ENCODE assay signal across 8 cellular contexts in genomic region chr1:101026394-101026788, GRCh38. TPM values are rescaled to one million over a fixed set of nuclear protein-coding genes. Genes with fewer than 3 reads are reported as not detected.
DNase-seq lines count a peak whose midpoint lies in the region; ATAC-seq and TF ChIP-seq lines count a peak whose summit lies in the region.

No MANE protein-coding gene starts in this region.

- peaks cover 59% of the 10 kb centered on the region for H3K4me1 Mint-ChIP-seq in activated CD4-positive, alpha-beta T cell treated with anti-CD3 and anti-CD28 coated beads for 36 hours
- H3K4me1 Mint-ChIP-seq in activated T-helper 17 cell treated with anti-CD3 and anti-CD28 coated beads, Interleukin-2, amount 50 U/mL, for 72 hours: peaks cover 33% of the 10 kb centered on the region

- POLR2A ChIA-PET in activated CD4-positive, alpha-beta T cell treated with anti-CD3 and anti-CD28 coated beads for 36 hours (lab: Charles Lee): interaction anchor here (0.9 to 1.4 kb wide), 2 partner anchors 9 to 212 kb away, joined by 3 to 6 read pairs; no protein-coding TSS in a partner anchor

- no peaks in the 10 kb centered on the region for H3K27me3 ChIP-seq in iPS-20b (ENCODE audit: insufficient read depth, low read length)
- no peaks in the 10 kb centered on the region for H3K27me3 ChIP-seq in suprapubic skin

- H3K4me3 ChIP-seq in iPS-20b (ENCODE audit: low read length): peak overlapping the region; percentile 76
- H3K4me3 ChIP-seq in suprapubic skin: peak overlapping the region; percentile 63

- no peak for ATAC-seq in activated CD4-positive, alpha-beta T cell treated with anti-CD3 and anti-CD28 coated beads for 36 hours
- no peak for ATAC-seq in activated T-helper 17 cell treated with anti-CD3 and anti-CD28 coated beads, Interleukin-2, amount 50 U/mL, for 72 hours (replicated peaks)
- ATAC-seq in HG03571 (IDR thresholded peaks at IDR 0.05; ENCODE audit: unreplicated experiment): no peak

- no peaks in the 10 kb centered on the region for H3K9me3 ChIP-seq in iPS-20b (ENCODE audit: insufficient read depth, low read depth, low read length)
- H3K9me3 ChIP-seq in suprapubic skin: no peaks in the 10 kb centered on the region

- H3K27ac ChIP-seq in iPS-20b (ENCODE audit: low read length): peak overlapping the region; percentile 50
- H3K27ac ChIP-seq in suprapubic skin: peak overlapping the region; percentile 81

- no peak for DNase-seq in activated CD4-positive, alpha-beta T cell treated with anti-CD3 and anti-CD28 coated beads for 36 hours
- no peak for DNase-seq in activated CD4-positive, alpha-beta T cell treated with anti-CD3 and anti-CD28 coated beads for 1 hour
- DNase-seq in suprapubic skin (ENCODE audit: low spot score in 2 of 2): no peak
- DNase-seq in NCI-H1092 treated with DMSO at 0.1 percent for 48 hours (lab: John Stamatoyannopoulos, UW): no peak
- DNase-seq in GOT3 (lab: John Stamatoyannopoulos, UW): no peak

- peaks cover 6% of the 10 kb centered on the region; the same call in 1 of the 2 replicates for H3K4me1 ChIP-seq in iPS-20b (ENCODE audit: insufficient read depth, low read length)
- peaks cover 21% of the 10 kb centered on the region for H3K4me1 ChIP-seq in suprapubic skin

- H3K4me3 Mint-ChIP-seq in activated CD4-positive, alpha-beta T cell treated with anti-CD3 and anti-CD28 coated beads for 36 hours: peak overlapping the region; percentile 93
- peak overlapping the region; percentile 92 for H3K4me3 Mint-ChIP-seq in activated T-helper 17 cell treated with anti-CD3 and anti-CD28 coated beads, Interleukin-2, amount 50 U/mL, for 72 hours

- peaks cover 64% of the 10 kb centered on the region for H3K36me3 Mint-ChIP-seq in activated CD4-positive, alpha-beta T cell treated with anti-CD3 and anti-CD28 coated beads for 36 hours (ENCODE audit: low read depth)
- H3K36me3 Mint-ChIP-seq in activated T-helper 17 cell treated with anti-CD3 and anti-CD28 coated beads, Interleukin-2, amount 50 U/mL, for 72 hours (ENCODE audit: low read depth): peaks cover 64% of the 10 kb centered on the region

- no peak for TF ChIP-seq EP300 in suprapubic skin (IDR thresholded peaks at IDR 0.05)

- WGBS in suprapubic skin: 36% methylated on average over 5 of the region's 5 CpGs

- CTCF ChIA-PET in activated CD4-positive, alpha-beta T cell treated with anti-CD3 and anti-CD28 coated beads for 36 hours (lab: Charles Lee): interaction anchor here (1.0 to 1.3 kb wide), 4 partner anchors 31 to 264 kb away, joined by 3 read pairs; no protein-coding TSS in a partner anchor

- peak overlapping the region; percentile 98 for H3K27ac Mint-ChIP-seq in activated CD4-positive, alpha-beta T cell treated with anti-CD3 and anti-CD28 coated beads for 36 hours
- H3K27ac Mint-ChIP-seq in activated T-helper 17 cell treated with anti-CD3 and anti-CD28 coated beads, Interleukin-2, amount 50 U/mL, for 72 hours: peak overlapping the region; percentile 91

- TF ChIP-seq CTCF in suprapubic skin (IDR thresholded peaks at IDR 0.05): no peak

- no peaks in the 10 kb centered on the region for H3K27me3 Mint-ChIP-seq in activated CD4-positive, alpha-beta T cell treated with anti-CD3 and anti-CD28 coated beads for 36 hours
- no peaks in the 10 kb centered on the region for H3K27me3 Mint-ChIP-seq in activated T-helper 17 cell treated with anti-CD3 and anti-CD28 coated beads, Interleukin-2, amount 50 U/mL, for 72 hours

- no peak for TF ChIP-seq POLR2A in suprapubic skin (IDR thresholded peaks at IDR 0.05)

- peak overlapping the region; percentile 88 for H3K9ac ChIP-seq in iPS-20b (ENCODE audit: low read depth, low read length)

- H3K9me3 Mint-ChIP-seq in activated CD4-positive, alpha-beta T cell treated with anti-CD3 and anti-CD28 coated beads for 36 hours (ENCODE audit: low read depth): no peaks in the 10 kb centered on the region
- H3K9me3 Mint-ChIP-seq in activated T-helper 17 cell treated with anti-CD3 and anti-CD28 coated beads, Interleukin-2, amount 50 U/mL, for 72 hours: no peaks in the 10 kb centered on the region

- H3K36me3 ChIP-seq in iPS-20b (ENCODE audit: insufficient read depth, low read depth, low read length) (peaks cover 32% of the 10 kb centered on the region), suprapubic skin (no peaks in the 10 kb centered on the region)

- intact Hi-C loops in activated CD4-positive, alpha-beta T cell treated with anti-CD3 and anti-CD28 coated beads for 36 hours (cut with DNase I, micrococcal nuclease): loop anchor here (2.0 to 5.0 kb wide), 4 partner anchors 86 to 262 kb away; no protein-coding TSS in a partner anchor

RNA-seq across cellular contexts. Expression of gene DPH5, which starts 0.8 kb away (rescaled TPM):
- total RNA-seq in activated CD4-positive, alpha-beta T cell treated with anti-CD3 and anti-CD28 coated beads for 36 hours: 10 to 100 TPM; 48.4 to 59.6 TPM
- 10 to 100 TPM; 18.4 to 42.8 TPM for total RNA-seq in activated T-helper 17 cell treated with anti-CD3 and anti-CD28 coated beads, Interleukin-2, amount 50 U/mL, for 72 hours
- 10 to 100 TPM; 15.8 to 29.8 (median 24.3) TPM for total RNA-seq in suprapubic skin
